ENCODE assay signal across 14 cellular contexts in genomic region chr2:45892236-45892701, GRCh38.
DNase-seq lines count a peak whose midpoint lies in the region; ATAC-seq and TF ChIP-seq lines count a peak whose summit lies in the region.
"Had no signal": no experiment of that assay in that cellular context is flagged by ENCODE, and none has a peak within 500 bp of the region (broad histone marks: within the 10 kb centered on the region; RNA-seq: fewer than 3 reads in every experiment).

No MANE protein-coding gene starts in this region.

- DNase-seq in cardiac muscle cell (ENCODE audit: low read depth in 1 of 2, low spot score in 1 of 2) (peak; percentile 32 to 83), left cardiac atrium (no peak), NCI-H2171 (lab: John Stamatoyannopoulos, UW) (peak; percentile 83), fibroblast of lung (ENCODE audit: low read depth in 2 of 2) (peak; percentile 33 to 34), head of caudate nucleus (no peak), NCI-H526 (lab: John Stamatoyannopoulos, UW) (no peak)
- no peak for DNase-seq in stimulated activated naive CD4-positive, alpha-beta T cell treated with Interleukin-2 at 50 U/mL for 16 hours (lab: John Stamatoyannopoulos, UW)
- DNase-seq: activated naive CD8-positive, alpha-beta T cell treated with anti-CD3 and anti-CD28 coated beads, Interleukin-2, amount 50 U/mL, for 24 hours; AML-193; effector CD8-positive, alpha-beta T cell; OCI-M1 had no signal

- H3K27me3 ChIP-seq in cardiac muscle cell (no peaks in the 10 kb centered on the region), fibroblast of lung (ENCODE audit: control insufficient read depth, insufficient read depth, low read length) (no peaks in the 10 kb centered on the region)
- H3K27me3 ChIP-seq: right atrium auricular region, tibial nerve had no signal

- H3K9me3 ChIP-seq in cardiac muscle cell (ENCODE audit: low read depth) (no peaks in the 10 kb centered on the region), fibroblast of lung (ENCODE audit: control insufficient read depth, insufficient read depth, low read depth, low read length) (no peaks in the 10 kb centered on the region)
- H3K9me3 ChIP-seq: right atrium auricular region, tibial nerve had no signal

- peak overlapping the region; percentile 85 for H3K27ac ChIP-seq in cardiac muscle cell
- H3K27ac ChIP-seq in fibroblast of lung (ENCODE audit: insufficient read depth, low read length), result no peak overlapping the region
- H3K27ac ChIP-seq: right atrium auricular region, tibial nerve had no signal

- no peak overlapping the region for H3K4me3 ChIP-seq in cardiac muscle cell
- H3K4me3 ChIP-seq in fibroblast of lung (replicated peaks in 1 of 4; ENCODE audit: control extremely low read depth in 1 of 4, insufficient read depth in 1 of 4, low read depth in 3 of 4, low read length in 4 of 4), result no peak overlapping the region
- H3K4me3 ChIP-seq: right atrium auricular region, tibial nerve had no signal

- intact Hi-C loops in left cardiac atrium (cut with DNase I), result no loop called here
- intact Hi-C loops in head of caudate nucleus (cut with DNase I), result no loop called here

- H3K9ac ChIP-seq in fibroblast of lung (ENCODE audit: insufficient read depth, low read length), result no peak overlapping the region

- no peaks in the 10 kb centered on the region for H3K79me2 ChIP-seq in fibroblast of lung (ENCODE audit: control insufficient read depth, insufficient read depth, low read length)

- TF ChIP-seq CTCF in cardiac muscle cell (IDR thresholded peaks at IDR 0.05; ENCODE audit: low read depth, low read length), result no peak
- no peak for TF ChIP-seq CTCF in fibroblast of lung (conservative IDR thresholded peaks at IDR 0.05 in 1 of 2, IDR thresholded peaks at IDR 0.05 in 1 of 2; ENCODE audit: low read depth in 1 of 2, low read length in 2 of 2)

- peak overlapping the region; percentile 40 for H3K4me2 ChIP-seq in fibroblast of lung (ENCODE audit: extremely low read depth, insufficient read depth, low read length)

- no peak overlapping the region for H2AFZ ChIP-seq in fibroblast of lung (ENCODE audit: low read length)

- H3K4me1 ChIP-seq in cardiac muscle cell (ENCODE audit: low read depth) (peaks cover 65% of the 10 kb centered on the region), fibroblast of lung (ENCODE audit: control insufficient read depth, extremely low read depth, insufficient read depth, low read length) (peaks cover 22% of the 10 kb centered on the region)

- no peak for ATAC-seq in left cardiac atrium
- ATAC-seq in HG03457 (IDR thresholded peaks at IDR 0.05; ENCODE audit: unreplicated experiment), result no peak
- ATAC-seq: activated naive CD8-positive, alpha-beta T cell treated with anti-CD3 and anti-CD28 coated beads, Interleukin-2, amount 50 U/mL, for 24 hours had no signal

- no peaks in the 10 kb centered on the region for H4K20me1 ChIP-seq in fibroblast of lung (ENCODE audit: control insufficient read depth, extremely low read depth, insufficient read depth, low read length)

- H3K36me3 ChIP-seq in cardiac muscle cell (no peaks in the 10 kb centered on the region), fibroblast of lung (ENCODE audit: control insufficient read depth, insufficient read depth, low read length) (no peaks in the 10 kb centered on the region)
- H3K36me3 ChIP-seq: right atrium auricular region, tibial nerve had no signal

Comparison
In these comparisons a context has a peak if more than half of its experiments do, and no peak if none do; other contexts are left out.
1. DNase-seq: peak in cardiac muscle cell (2 of 2), NCI-H2171 (single experiment) and fibroblast of lung (2 of 2); none in left cardiac atrium (single experiment), stimulated activated naive CD4-positive, alpha-beta T cell treated with Interleukin-2 at 50 U/mL for 16 hours (single experiment), head of caudate nucleus (0 of 42) and NCI-H526 (0 of 2).